In the genomic region with DNA sequence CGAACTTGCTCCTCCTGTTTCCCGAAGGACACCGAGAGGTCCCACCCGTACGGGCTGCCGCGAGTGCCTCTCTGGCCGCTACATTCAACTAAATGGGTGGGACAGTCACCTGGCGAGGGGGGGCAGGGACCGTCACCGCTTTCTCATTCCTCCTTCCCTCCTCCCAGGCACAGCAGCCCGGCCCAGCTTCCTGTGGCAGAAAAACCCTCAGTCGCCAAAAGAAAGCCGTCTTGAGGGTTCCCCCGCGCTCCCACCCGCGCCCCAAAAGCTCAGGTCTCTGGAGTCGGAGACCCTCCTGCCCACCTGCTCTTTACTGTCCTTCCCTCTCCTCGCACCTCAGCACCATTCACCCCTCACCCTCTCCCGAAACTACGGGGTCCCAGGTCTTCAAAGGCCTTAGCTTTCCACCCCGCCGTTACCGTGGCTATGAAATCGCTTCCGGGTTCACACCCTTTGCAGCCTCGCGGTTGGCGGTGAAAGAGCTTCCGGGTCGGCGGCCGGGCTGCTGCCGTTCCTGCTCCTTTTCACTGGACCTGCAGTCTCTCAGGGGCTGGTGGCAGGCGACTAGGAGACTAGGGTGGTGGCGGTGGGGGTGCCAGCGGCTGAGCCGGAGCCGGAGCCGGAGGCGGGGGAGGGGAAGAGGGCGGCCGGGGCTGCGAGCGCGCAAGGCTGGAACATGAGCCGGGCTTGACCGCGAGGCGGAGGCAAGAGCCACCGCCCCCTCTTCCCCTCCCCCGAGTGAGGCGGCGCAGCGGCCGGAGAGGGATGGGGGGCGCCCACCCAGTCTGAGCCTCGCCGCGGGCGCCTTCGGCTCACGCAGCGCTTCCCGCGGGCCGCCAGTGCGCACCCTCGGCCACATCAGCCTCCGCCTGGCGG, we compare ENCODE assay signal across 8 cellular contexts. TPM values are rescaled to one million over a fixed set of nuclear protein-coding genes. Genes with fewer than 3 reads are reported as not detected.
DNase-seq lines count a peak whose midpoint lies in the region; ATAC-seq and TF ChIP-seq lines count a peak whose summit lies in the region.

A gene with protein sequence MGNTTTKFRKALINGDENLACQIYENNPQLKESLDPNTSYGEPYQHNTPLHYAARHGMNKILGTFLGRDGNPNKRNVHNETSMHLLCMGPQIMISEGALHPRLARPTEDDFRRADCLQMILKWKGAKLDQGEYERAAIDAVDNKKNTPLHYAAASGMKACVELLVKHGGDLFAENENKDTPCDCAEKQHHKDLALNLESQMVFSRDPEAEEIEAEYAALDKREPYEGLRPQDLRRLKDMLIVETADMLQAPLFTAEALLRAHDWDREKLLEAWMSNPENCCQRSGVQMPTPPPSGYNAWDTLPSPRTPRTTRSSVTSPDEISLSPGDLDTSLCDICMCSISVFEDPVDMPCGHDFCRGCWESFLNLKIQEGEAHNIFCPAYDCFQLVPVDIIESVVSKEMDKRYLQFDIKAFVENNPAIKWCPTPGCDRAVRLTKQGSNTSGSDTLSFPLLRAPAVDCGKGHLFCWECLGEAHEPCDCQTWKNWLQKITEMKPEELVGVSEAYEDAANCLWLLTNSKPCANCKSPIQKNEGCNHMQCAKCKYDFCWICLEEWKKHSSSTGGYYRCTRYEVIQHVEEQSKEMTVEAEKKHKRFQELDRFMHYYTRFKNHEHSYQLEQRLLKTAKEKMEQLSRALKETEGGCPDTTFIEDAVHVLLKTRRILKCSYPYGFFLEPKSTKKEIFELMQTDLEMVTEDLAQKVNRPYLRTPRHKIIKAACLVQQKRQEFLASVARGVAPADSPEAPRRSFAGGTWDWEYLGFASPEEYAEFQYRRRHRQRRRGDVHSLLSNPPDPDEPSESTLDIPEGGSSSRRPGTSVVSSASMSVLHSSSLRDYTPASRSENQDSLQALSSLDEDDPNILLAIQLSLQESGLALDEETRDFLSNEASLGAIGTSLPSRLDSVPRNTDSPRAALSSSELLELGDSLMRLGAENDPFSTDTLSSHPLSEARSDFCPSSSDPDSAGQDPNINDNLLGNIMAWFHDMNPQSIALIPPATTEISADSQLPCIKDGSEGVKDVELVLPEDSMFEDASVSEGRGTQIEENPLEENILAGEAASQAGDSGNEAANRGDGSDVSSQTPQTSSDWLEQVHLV (plus strand): TSS at position 488 of the 876 bp plus-strand sequence. CDS start 49,005 bp downstream, outside the sequence.
A gene (minus strand): TSS at position 428 of the 876 bp plus-strand sequence. CDS start 3,779 bp downstream, outside the sequence.

- DNase-seq in AG08396 (ENCODE audit: low spot score) (peak; percentile 87), NCI-H226 (peak; percentile 81), activated B cell treated with CpG ODN at 0.5 μM for 24 hours (peak; percentile 79), caudate nucleus (lab: John Stamatoyannopoulos, UW) (peak in 60 of 61 donors; percentile 38 to 92 (median 84)), inferior parietal cortex (ENCODE audit: extremely low spot score) (peak; percentile 89)
- peak; percentile 75 to 81 (median 76) for DNase-seq in stimulated activated CD4-positive, alpha-beta T cell treated with anti-CD3 and anti-CD28 coated beads, Interleukin-12 subunit alpha, Interleukin-12 subunit beta, amount 100 ng/mL, for 48 hours (ENCODE audit: low read depth in 2 of 3, low spot score in 1 of 3)

- POLR2A ChIA-PET in activated B cell treated with CpG ODN at 0.5 μM for 24 hours (lab: Charles Lee) = interaction anchor here (0.6 to 2.8 kb wide), 14 partner anchors 9 to 388 kb away, joined by 3 to 36 read pairs (median 5); a partner anchor contains a TSS

- H3K4me3 Mint-ChIP-seq in activated B cell treated with CpG ODN at 0.5 μM for 24 hours = peak within 1 kb of the TSS; percentile 100

- H3K36me3 Mint-ChIP-seq in activated B cell treated with CpG ODN at 0.5 μM for 24 hours (ENCODE audit: low read depth) = peaks cover 21% of the 10 kb centered on the region

- peak within 1 kb of the TSS; percentile 99 for H3K27ac Mint-ChIP-seq in activated B cell treated with CpG ODN at 0.5 μM for 24 hours

- peak; percentile 82 for ATAC-seq in GM18909 (IDR thresholded peaks at IDR 0.05; ENCODE audit: poor library complexity, unreplicated experiment)
- ATAC-seq in HG03175 (IDR thresholded peaks at IDR 0.05; ENCODE audit: unreplicated experiment) = peak; percentile 82
- peak; percentile 84 for ATAC-seq in activated B cell treated with CpG ODN at 0.5 μM for 24 hours (ENCODE audit: low read depth)

- intact Hi-C loops in activated B cell treated with CpG ODN at 0.5 μM for 24 hours (cut with micrococcal nuclease) = loop anchor here (1.0 to 10.0 kb wide), 10 partner anchors 47 to 987 kb away; a partner anchor contains a TSS

- no peaks in the 10 kb centered on the region for H3K27me3 Mint-ChIP-seq in activated B cell treated with CpG ODN at 0.5 μM for 24 hours

- TF ChIP-seq CTCF in activated B cell treated with CpG ODN at 0.5 μM for 24 hours (IDR thresholded peaks at IDR 0.05) = no peak

- no peaks in the 10 kb centered on the region for H3K9me3 Mint-ChIP-seq in activated B cell treated with CpG ODN at 0.5 μM for 24 hours

- CTCF ChIA-PET in activated B cell treated with CpG ODN at 0.5 μM for 24 hours (lab: Charles Lee) = interaction anchor here (1.0 to 2.2 kb wide), 2 partner anchors 66 to 201 kb away, joined by 3 to 12 read pairs; a partner anchor contains a TSS

- peak within 1 kb of the TSS; percentile 97 for H3K27ac ChIP-seq in caudate nucleus (ENCODE audit: low read depth, low read length)

- H3K4me1 Mint-ChIP-seq in activated B cell treated with CpG ODN at 0.5 μM for 24 hours = peaks cover 40% of the 10 kb centered on the region

RNA-seq across cellular contexts. Expression of the first gene that starts in this region (rescaled TPM):
- 42.5 and 50.6 TPM in 2 replicates for total RNA-seq in activated B cell treated with CpG ODN at 0.5 μM for 24 hours

RNA-seq across cellular contexts. Expression of the second gene that starts in this region (rescaled TPM):
- total RNA-seq in activated B cell treated with CpG ODN at 0.5 μM for 24 hours = 53.4 and 61.1 TPM in 2 replicates

Comparison
In these comparisons a context has a peak if more than half of its experiments do, and no peak if none do; other contexts are left out.
1. Peak in every context shown above with its lines: DNase-seq, ATAC-seq and H3K27ac ChIP-seq.